ENCODE assay signal across 19 cellular contexts in the genomic region with DNA sequence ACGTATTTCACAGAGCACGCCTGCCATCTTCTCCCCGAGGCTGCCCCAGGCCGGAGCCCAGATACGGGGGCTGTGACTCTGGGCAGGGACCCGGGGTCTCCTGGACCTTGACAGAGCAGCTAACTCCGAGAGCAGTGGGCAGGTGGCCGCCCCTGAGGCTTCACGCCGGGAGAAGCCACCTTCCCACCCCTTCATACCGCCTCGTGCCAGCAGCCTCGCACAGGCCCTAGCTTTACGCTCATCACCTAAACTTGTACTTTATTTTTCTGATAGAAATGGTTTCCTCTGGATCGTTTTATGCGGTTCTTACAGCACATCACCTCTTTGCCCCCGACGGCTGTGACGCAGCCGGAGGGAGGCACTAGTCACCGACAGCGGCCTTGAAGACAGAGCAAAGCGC. TPM values are rescaled to one million over a fixed set of nuclear protein-coding genes. Genes with fewer than 3 reads are reported as not detected.
"Had no signal": no experiment of that assay in that cellular context is flagged by ENCODE, and none has a peak within 500 bp of the region (broad histone marks: within the 10 kb centered on the region; RNA-seq: fewer than 3 reads in every experiment).

No MANE protein-coding gene starts in this region.

- H3K4me1 Mint-ChIP-seq: activated naive CD8-positive, alpha-beta T cell treated with anti-CD3 and anti-CD28 coated beads, Interleukin-2, amount 50 U/mL, for 24 hours had no signal

- H3K4me3 Mint-ChIP-seq: activated naive CD8-positive, alpha-beta T cell treated with anti-CD3 and anti-CD28 coated beads, Interleukin-2, amount 50 U/mL, for 24 hours had no signal

- H3K27ac Mint-ChIP-seq: activated naive CD8-positive, alpha-beta T cell treated with anti-CD3 and anti-CD28 coated beads, Interleukin-2, amount 50 U/mL, for 24 hours had no signal

- H2AFZ ChIP-seq: hepatocyte had no signal

- ATAC-seq: activated naive CD8-positive, alpha-beta T cell treated with anti-CD3 and anti-CD28 coated beads, Interleukin-2, amount 50 U/mL, for 24 hours; esophagus mucosa; left lobe of liver; right cardiac atrium had no signal

- H3K27me3 ChIP-seq: dorsolateral prefrontal cortex, hepatocyte had no signal

- H3K9me3 Mint-ChIP-seq: activated naive CD8-positive, alpha-beta T cell treated with anti-CD3 and anti-CD28 coated beads, Interleukin-2, amount 50 U/mL, for 24 hours; naive B cell had no signal

- H3K27me3 Mint-ChIP-seq: activated naive CD8-positive, alpha-beta T cell treated with anti-CD3 and anti-CD28 coated beads, Interleukin-2, amount 50 U/mL, for 24 hours; naive B cell had no signal

- H3K27ac ChIP-seq: hepatocyte, prostate gland had no signal

- H3K9me3 ChIP-seq: prostate gland had no signal

- DNase-seq: activated naive CD4-positive, alpha-beta T cell; activated naive CD8-positive, alpha-beta T cell treated with anti-CD3 and anti-CD28 coated beads, Interleukin-2, amount 50 U/mL, for 24 hours; activated T-cell treated with anti-CD3 and anti-CD28 coated beads for 4 hours; aorta; dorsolateral prefrontal cortex; islet precursor cell; naive B cell; small intestine; SW 1271 had no signal

- H3K4me3 ChIP-seq: dorsolateral prefrontal cortex, hepatocyte, prostate gland had no signal

- H3K4me2 ChIP-seq: hepatocyte had no signal

- H3K79me2 ChIP-seq: hepatocyte had no signal

RNA-seq across cellular contexts. Expression of a gene that starts 9.6 kb away (rescaled TPM):
- total RNA-seq: aorta; dorsolateral prefrontal cortex; esophagus mucosa; fibroblast of villous mesenchyme; glomerular endothelial cell; hepatocyte; left lobe of liver; mononuclear cell; right cardiac atrium; T-helper 2 cell treated with Interferon-gamma antibody and Interleukin-4, amounts not matched to agents 100 ng/mL and 5 ng/mL, for 36 hours; ureter had no signal

RNA-seq across cellular contexts. Expression of a gene that starts 52.1 kb away (rescaled TPM):
- total RNA-seq: aorta; glomerular endothelial cell; left lobe of liver; mononuclear cell; T-helper 2 cell treated with Interferon-gamma antibody and Interleukin-4, amounts not matched to agents 100 ng/mL and 5 ng/mL, for 36 hours; ureter had no signal
